ENCODE assay signal across 8 cellular contexts in the genomic region with DNA sequence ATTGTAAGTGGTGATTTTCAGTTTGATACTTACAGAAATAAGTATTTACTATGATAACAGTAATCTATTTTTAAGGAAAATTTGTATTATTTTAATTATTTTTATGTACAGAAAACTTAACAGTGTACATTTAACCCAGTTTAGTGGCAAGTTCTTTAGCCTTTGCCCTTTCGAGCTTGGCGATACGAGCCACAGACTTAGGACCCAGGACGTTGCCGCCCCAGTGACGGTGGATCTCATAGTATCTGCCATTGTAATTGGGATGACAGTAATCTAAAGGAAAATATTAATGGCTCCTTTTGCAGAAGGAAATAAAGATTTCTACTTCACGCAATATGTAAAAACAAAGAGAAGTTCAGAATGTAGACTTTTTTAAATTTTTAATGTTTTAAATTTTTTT.
"Had no signal": no experiment of that assay in that cellular context is flagged by ENCODE, and none has a peak within 500 bp of the region (broad histone marks: within the 10 kb centered on the region; RNA-seq: fewer than 3 reads in every experiment).

No MANE protein-coding gene starts in this region.

- H3K36me3 Mint-ChIP-seq: IgD-negative memory B cell had no signal

- H3K27me3 Mint-ChIP-seq: IgD-negative memory B cell had no signal

- H3K9me3 ChIP-seq: HAP-1 had no signal

- ATAC-seq: HCT116 had no signal

- H3K27ac Mint-ChIP-seq: HFFc6, IgD-negative memory B cell had no signal

- H3K36me3 ChIP-seq: HAP-1 had no signal

- H3K4me3 Mint-ChIP-seq: HFFc6 had no signal

- H3K9me3 Mint-ChIP-seq: HFFc6, IgD-negative memory B cell had no signal

- DNase-seq: GM23248, GOT3, H7, HFFc6, KBM-7 had no signal

- H3K4me3 ChIP-seq: GM23248, HAP-1 had no signal

- H3K27ac ChIP-seq: GM23248 had no signal
